In the genomic region with DNA sequence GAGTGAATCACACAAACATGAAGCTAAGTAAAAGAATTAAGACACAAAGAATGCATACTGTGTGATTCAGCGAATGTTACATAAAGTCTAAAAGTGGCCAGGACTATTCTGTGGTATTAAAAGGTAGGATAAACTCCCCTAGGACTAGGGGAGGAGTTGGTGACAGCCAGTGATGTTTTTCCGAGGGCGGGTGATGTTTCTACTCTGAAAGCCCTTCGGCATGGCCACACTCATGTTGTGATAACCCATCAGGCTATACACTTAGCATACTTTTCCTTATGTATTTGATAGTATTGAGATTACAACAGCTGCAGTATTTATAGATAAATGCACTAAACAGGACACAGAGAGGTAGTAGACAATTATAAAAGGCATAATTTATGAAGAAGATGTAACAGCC, we compare ENCODE assay signal across 19 cellular contexts. TPM values are rescaled to one million over a fixed set of nuclear protein-coding genes. Genes with fewer than 3 reads are reported as not detected.
DNase-seq lines count a peak whose midpoint lies in the region; ATAC-seq and TF ChIP-seq lines count a peak whose summit lies in the region.
"Had no signal": no experiment of that assay in that cellular context is flagged by ENCODE, and none has a peak within 500 bp of the region (broad histone marks: within the 10 kb centered on the region; RNA-seq: fewer than 3 reads in every experiment).

No MANE protein-coding gene starts in this region.

- no peaks in the 10 kb centered on the region for H3K27me3 ChIP-seq in right lobe of liver
- H3K27me3 ChIP-seq: BLaER1 treated with 17β-estradiol and CSF1 and Interleukin-3, amounts not matched to agents 10 nM and 100 nM had no signal

- H3K36me3 ChIP-seq in HEK293 (ENCODE audit: control insufficient read depth in 2 of 2, insufficient read depth in 1 of 2, low read length in 2 of 2) (no peaks in the 10 kb centered on the region), right lobe of liver (no peaks in the 10 kb centered on the region)
- H3K36me3 ChIP-seq: BLaER1 treated with 17β-estradiol and CSF1 and Interleukin-3, amounts not matched to agents 10 nM and 100 nM had no signal

- CTCF ChIA-PET in HEK293 (lab: Yijun Ruan, JAX), result interaction anchor here (0.7 to 1.3 kb wide), 2 partner anchors 8 to 368 kb away, joined by 3 to 5 read pairs; no protein-coding TSS in a partner anchor

- intact Hi-C loops in right lobe of liver (cut with DNase I), result no loop called here

- ATAC-seq in right lobe of liver, result peak in 3 of 4 donors; percentile 9 to 56 (median 36)
- ATAC-seq: A549; CD8-positive, alpha-beta T cell; GM12878 had no signal

- H3K4me1 ChIP-seq in HEK293 (ENCODE audit: control insufficient read depth, insufficient read depth, low read length), result no peaks in the 10 kb centered on the region
- peaks cover 0 to 52% (median 18%) of the 10 kb centered on the region in 4 donors for H3K4me1 ChIP-seq in right lobe of liver
- H3K4me1 ChIP-seq: A549; BLaER1 treated with 17β-estradiol and CSF1 and Interleukin-3, amounts not matched to agents 10 nM and 100 nM; Caco-2 had no signal

- H3K4me3 ChIP-seq in HEK293 (ENCODE audit: low read depth, low read length) (no peak overlapping the region), right lobe of liver (no peak overlapping the region)
- H3K4me3 ChIP-seq: A549; BLaER1 treated with 17β-estradiol and CSF1 and Interleukin-3, amounts not matched to agents 10 nM and 100 nM; GM12878 had no signal

- TF ChIP-seq POLR2A in right lobe of liver (IDR thresholded peaks at IDR 0.05), result no peak

- WGBS in right lobe of liver (ENCODE audit: insufficient coverage, low coverage, low lambda C conversion rate, missing lambda C conversion rate), result 48% methylated on average over 4 of the region's 4 CpGs

- H3K9me3 ChIP-seq in HEK293 (ENCODE audit: control insufficient read depth, insufficient read depth, low read depth, low read length), result no peaks in the 10 kb centered on the region
- H3K9me3 ChIP-seq in right lobe of liver, result no peaks in the 10 kb centered on the region

- POLR2A ChIA-PET in HEK293 (lab: Yijun Ruan, JAX), result no interaction called here

- peak; percentile 0 for DNase-seq in NCI-H2171 treated with DMSO at 0.1 percent for 48 hours (lab: John Stamatoyannopoulos, UW)
- DNase-seq in NCI-H2171 (lab: John Stamatoyannopoulos, UW), result no peak
- no peak for DNase-seq in right lobe of liver
- no peak for DNase-seq in pons (ENCODE audit: low spot score)
- DNase-seq: AML-193; Caco-2; Calu3; CD4-positive, alpha-beta T cell; CD8-positive, alpha-beta T cell; DMS79 treated with DMSO at 0.1 percent for 48 hours; GDM1 had no signal

- H3K27ac ChIP-seq in HEK293 (ENCODE audit: extremely low read depth, low read depth, low read length) (no peak overlapping the region), right lobe of liver (peak overlapping the region in 1 of 3 donors; percentile 73)
- H3K27ac ChIP-seq: 22Rv1; A549; BLaER1 treated with 17β-estradiol and CSF1 and Interleukin-3, amounts not matched to agents 10 nM and 100 nM; C4-2B had no signal

- no peak for TF ChIP-seq CTCF in HEK293 (tag by site-specific recombination; IDR thresholded peaks at IDR 0.05)
- TF ChIP-seq CTCF in right lobe of liver (IDR thresholded peaks at IDR 0.05), result no peak

TF ChIP-seq in HEK293, 187 proteins besides CTCF, POLR2A, EP300 and RAD21:
- TF ChIP-seq EGR2 (tag by site-specific recombination; IDR thresholded peaks at IDR 0.05; ENCODE audit: low read depth), result no peak
- no peak for TF ChIP-seq ZNF266 (tag by site-specific recombination; IDR thresholded peaks at IDR 0.05; ENCODE audit: low read depth)
- TF ChIP-seq ZNF146 (tag by site-specific recombination; IDR thresholded peaks at IDR 0.05), result peak; percentile 76; the same call in 1 of the 2 replicates
- no peak for TF ChIP-seq SP2 (tag by site-specific recombination; IDR thresholded peaks at IDR 0.05)
- TF ChIP-seq ZNF341 (tag by site-specific recombination; IDR thresholded peaks at IDR 0.05; ENCODE audit: low read depth), result peak; percentile 23; the same call in 1 of the 2 replicates

RNA-seq across cellular contexts. Expression of a gene that starts 15.8 kb away (rescaled TPM):
- 1,000 to 10,000 TPM; 1,651 to 5,193 (median 3,912) TPM for total RNA-seq in right lobe of liver
- total RNA-seq: A172, Caco-2 had no signal

RNA-seq across cellular contexts. Expression of a gene that starts 54.0 kb away (rescaled TPM):
- 1 to 10 TPM in 4 of 6 experiments, under 1 TPM in 1, not detected in 1; 0.37 to 4.1 (median 2.2) TPM for total RNA-seq in right lobe of liver
- total RNA-seq: A172, B cell, Caco-2, Calu3, GM12878 had no signal

RNA-seq across cellular contexts. Expression of a gene that starts 57.7 kb away (rescaled TPM):
- total RNA-seq in right lobe of liver, result 1 to 10 TPM in 2 of 6 experiments, under 1 TPM in 4; 0.18 to 1.6 (median 0.33) TPM
- total RNA-seq: A172 had no signal
